In the genomic region with DNA sequence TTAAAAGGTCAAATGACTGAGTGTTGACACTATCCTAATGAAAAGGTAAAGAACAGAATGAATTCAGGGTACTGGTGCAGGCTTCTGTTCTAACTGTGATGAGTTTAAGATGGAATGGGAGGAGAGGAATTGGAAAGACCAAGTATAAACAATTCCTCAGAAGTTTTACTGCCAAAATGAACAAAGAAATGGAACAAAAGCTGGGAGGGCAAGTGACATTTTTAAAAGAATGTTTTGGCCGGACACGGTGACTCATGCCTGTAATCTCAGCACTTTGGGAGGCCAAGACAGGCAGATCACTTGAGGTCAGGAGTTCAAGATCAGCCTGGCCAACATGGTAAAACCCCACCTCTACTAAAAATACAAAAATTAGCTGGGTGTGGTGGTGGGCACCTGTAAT, we compare ENCODE assay signal across 7 cellular contexts.
DNase-seq lines count a peak whose midpoint lies in the region; ATAC-seq, FAIRE-seq and TF ChIP-seq lines count a peak whose summit lies in the region.
"Not testable (repeated sequence)": the region's sequence is repeated elsewhere in the genome, so short reads cannot be mapped to it uniquely, and the experiment has no call there.

No MANE protein-coding gene starts in this region.

- H3K27me3 Mint-ChIP-seq in astrocyte (ENCODE audit: low read depth, unreplicated experiment) = not testable (repeated sequence)

- H3K4me2 ChIP-seq in HCT116 (ENCODE audit: low read length) = peak overlapping the region; percentile 58
- not testable (repeated sequence) for H3K4me2 ChIP-seq in PC-9
- H3K4me2 ChIP-seq in astrocyte (ENCODE audit: low read length) = peak overlapping the region; percentile 58

- TF ChIP-seq CTCF in HCT116 (IDR thresholded peaks at IDR 0.05 in 2 of 3, conservative IDR thresholded peaks at IDR 0.05 in 1 of 3; ENCODE audit: borderline replicate concordance in 1 of 3, insufficient read depth in 1 of 3, low read depth in 2 of 3, low read length in 2 of 3); PC-9 (conservative IDR thresholded peaks at IDR 0.05); astrocyte (IDR thresholded peaks at IDR 0.05; ENCODE audit: insufficient read depth, low read depth, low read length); foreskin fibroblast (IDR thresholded peaks at IDR 0.05; ENCODE audit: low read depth, low read length); psoas muscle (IDR thresholded peaks at IDR 0.05): not testable (repeated sequence)

- not testable (repeated sequence) for H3K9me2 ChIP-seq in HCT116 (ENCODE audit: insufficient read depth); PC-9 (ENCODE audit: insufficient read depth)

- H3K27me3 ChIP-seq in HCT116 (ENCODE audit: insufficient read depth, low read length); PC-9 (ENCODE audit: insufficient read depth, low read depth); astrocyte (ENCODE audit: insufficient read depth, low read length); psoas muscle (ENCODE audit: insufficient read depth in 3 of 3, low read length in 2 of 3): not testable (repeated sequence)

- not testable (repeated sequence) for BruUV-seq in HCT116 (replicated peaks; lab: Mats Ljungman, UMichigan); PC-9 (replicated peaks; lab: Mats Ljungman, UMichigan)

- peaks cover 52 to 87% of the 10 kb centered on the region in 2 experiments for H3K4me1 ChIP-seq in HCT116 (ENCODE audit: control insufficient read depth in 1 of 2, insufficient read depth in 2 of 2, low read length in 2 of 2)
- H3K4me1 ChIP-seq in PC-9 (replicated peaks; ENCODE audit: insufficient read depth) = peaks cover 47% of the 10 kb centered on the region
- H3K4me1 ChIP-seq in astrocyte (ENCODE audit: insufficient read depth, low read length) = peaks cover 29% of the 10 kb centered on the region
- peaks cover 51% of the 10 kb centered on the region for H3K4me1 ChIP-seq in psoas muscle

- DNase-seq in Daoy (ENCODE audit: low read depth) = peak; percentile 4
- peak; percentile 54 for DNase-seq in HCT116 (ENCODE audit: low read depth, low spot score)
- DNase-seq in PC-9 = peak in 1 of 2 experiments; percentile 32
- DNase-seq in astrocyte (ENCODE audit: low read depth) = peak; percentile 65
- DNase-seq in dermis blood vessel endothelial cell = peak; percentile 59
- peak; percentile 65 to 80 for DNase-seq in foreskin fibroblast
- DNase-seq in psoas muscle = not testable (repeated sequence)

- H3K36me3 Mint-ChIP-seq in astrocyte (ENCODE audit: low read depth, unreplicated experiment) = not testable (repeated sequence)

- FAIRE-seq in astrocyte (lab: Jason Lieb, UNC) = not testable (repeated sequence)

- peak overlapping the region in 1 of 2 experiments; percentile 22; a peak in 2 of 4 replicates for H3K4me3 ChIP-seq in HCT116 (replicated peaks in 1 of 2; ENCODE audit: low read depth in 1 of 2, low read length in 2 of 2)
- not testable (repeated sequence) for H3K4me3 ChIP-seq in PC-9; astrocyte (ENCODE audit: insufficient read depth, low read depth, low read length); foreskin fibroblast (ENCODE audit: low read depth in 1 of 2, low read length in 2 of 2); psoas muscle

- peak overlapping the region; percentile 18 for H3K9ac ChIP-seq in HCT116 (ENCODE audit: low read length)
- not testable (repeated sequence) for H3K9ac ChIP-seq in astrocyte (ENCODE audit: low read length)

- WGBS in psoas muscle, 3 donors = 13 to 26% (median 16%) methylated on average over 2 of the region's 2 CpGs

- not testable (repeated sequence) for H3K4me3 Mint-ChIP-seq in astrocyte (ENCODE audit: unreplicated experiment)

- H3K79me2 ChIP-seq in HCT116 (ENCODE audit: insufficient read depth, low read length) = peaks cover 45% of the 10 kb centered on the region
- not testable (repeated sequence) for H3K79me2 ChIP-seq in PC-9 (ENCODE audit: low read depth); astrocyte (ENCODE audit: insufficient read depth, low read length)

- not testable (repeated sequence) for H4K20me1 ChIP-seq in HCT116 (ENCODE audit: insufficient read depth); PC-9 (ENCODE audit: insufficient read depth); astrocyte (ENCODE audit: insufficient read depth, low read length)

- H3K9me3 ChIP-seq in HCT116 (ENCODE audit: control insufficient read depth in 1 of 2, insufficient read depth in 1 of 2, low read depth in 1 of 2, low read length in 2 of 2); PC-9 (ENCODE audit: insufficient read depth, low read depth); astrocyte (ENCODE audit: insufficient read depth, low read depth, low read length); psoas muscle: not testable (repeated sequence)

- H2AFZ ChIP-seq in HCT116 (ENCODE audit: low read depth, low read length, poor library complexity, severe bottlenecking); PC-9; astrocyte (ENCODE audit: low read depth, low read length): not testable (repeated sequence)

- peaks cover 32% of the 10 kb centered on the region for H3K4me1 Mint-ChIP-seq in astrocyte (ENCODE audit: low read depth, unreplicated experiment)

- ATAC-seq in HCT116 = peak; percentile 53
- not testable (repeated sequence) for ATAC-seq in psoas muscle

- RAD21 ChIA-PET in HCT116 (lab: Charles Lee; ENCODE audit: low non-redundant PET in 1 of 2, low total read pairs in 2 of 2, uncharacterized antibody in 2 of 2, unreplicated experiment in 2 of 2) = not testable (repeated sequence)

- not testable (repeated sequence) for TF ChIP-seq POLR2A in HCT116 (IDR thresholded peaks at IDR 0.05; ENCODE audit: borderline replicate concordance, extremely low read depth, insufficient read depth, insufficient read length)

- POLR2A ChIA-PET in HCT116 (lab: Charles Lee); PC-9 (lab: Charles Lee; ENCODE audit: unreplicated experiment): not testable (repeated sequence)

- peaks cover 28% of the 10 kb centered on the region for H3F3A ChIP-seq in PC-9 (ENCODE audit: insufficient read depth, low read depth)

- not testable (repeated sequence) for H3K36me3 ChIP-seq in HCT116 (ENCODE audit: control insufficient read depth in 1 of 2, insufficient read depth in 2 of 2, low read length in 2 of 2); PC-9 (ENCODE audit: low read depth); astrocyte (ENCODE audit: insufficient read depth, low read length); psoas muscle (ENCODE audit: insufficient read depth in 1 of 2, low read depth in 1 of 2)

- CTCF ChIA-PET in HCT116 (lab: Charles Lee) = interaction anchor here (1.4 kb wide), 1 partner anchor 9 kb away, joined by 11 read pairs; no protein-coding TSS in a partner anchor
- CTCF ChIA-PET in PC-9 (lab: Charles Lee) = not testable (repeated sequence)

- intact Hi-C loops in HCT116 (cut with micrococcal nuclease) = loop anchor here (5.0 kb wide), 1 partner anchor 107 kb away; the partner anchor contains the start of gene TBC1D5
- intact Hi-C loops in PC-9 (cut with micrococcal nuclease; ENCODE audit: unreplicated experiment); psoas muscle (cut with DNase I): not testable (repeated sequence)

- H3K27ac ChIP-seq in HCT116 (ENCODE audit: low read depth, low read length) (peak overlapping the region; percentile 82), PC-9 (peak overlapping the region; percentile 43), astrocyte (ENCODE audit: low read depth, low read length) (peak overlapping the region; percentile 28), psoas muscle (peak overlapping the region; percentile 25)

- not testable (repeated sequence) for TF ChIP-seq RAD21 in HCT116 (IDR thresholded peaks at IDR 0.05; ENCODE audit: low read depth)

- not testable (repeated sequence) for H3K9me3 Mint-ChIP-seq in astrocyte (ENCODE audit: unreplicated experiment)

- H3K27ac Mint-ChIP-seq in astrocyte (ENCODE audit: unreplicated experiment) = not testable (repeated sequence)

TF ChIP-seq in HCT116, 20 proteins besides CTCF, POLR2A, EP300 and RAD21:
- TF ChIP-seq JUND (IDR thresholded peaks at IDR 0.05) = peak; percentile 70; the same call in 1 of the 2 replicates
- TF ChIP-seq CEBPB (IDR thresholded peaks at IDR 0.05; ENCODE audit: low read depth) = 0 out of 2 replicates have a peak, but pooled peaks have one; percentile 43
- peak; percentile 75 for TF ChIP-seq FOSL1 (IDR thresholded peaks at IDR 0.05; ENCODE audit: low read depth)
- 0 out of 2 replicates have a peak, but pooled peaks have one; percentile 17 for TF ChIP-seq CBX3 (IDR thresholded peaks at IDR 0.05; ENCODE audit: low read depth)

Comparison
In these comparisons a context has a peak if more than half of its experiments do, and no peak if none do; other contexts are left out.
1. H3K27ac ChIP-seq: peak in every context shown above with its lines; median percentile 82 in HCT116; 43 in PC-9; 28 in astrocyte; 25 in psoas muscle.